In genomic region chr1:156700731-156701130, GRCh38 we compare ENCODE assay signal across 21 cellular contexts. TPM values are rescaled to one million over a fixed set of nuclear protein-coding genes. Genes with fewer than 3 reads are reported as not detected.
DNase-seq lines count a peak whose midpoint lies in the region; ATAC-seq and TF ChIP-seq lines count a peak whose summit lies in the region.
"Had no signal": no experiment of that assay in that cellular context is flagged by ENCODE, and none has a peak within 500 bp of the region (broad histone marks: within the 10 kb centered on the region; RNA-seq: fewer than 3 reads in every experiment).

No MANE protein-coding gene starts in this region.

- H3K4me1 ChIP-seq in cardiac muscle cell (ENCODE audit: low read depth) (peaks cover 9% of the 10 kb centered on the region), left ventricle myocardium inferior (peaks cover 15% of the 10 kb centered on the region), SJCRH30 (peaks cover 23% of the 10 kb centered on the region)

- H3K36me3 Mint-ChIP-seq in activated CD8-positive, alpha-beta T cell treated with anti-CD3 and anti-CD28 coated beads, Interleukin-2, amount 10 ng/mL, durations not matched to agents 7 days and 5 days (ENCODE audit: low read depth) = peaks cover 3% of the 10 kb centered on the region
- H3K36me3 Mint-ChIP-seq in nephron (ENCODE audit: low read depth) = peaks cover 52% of the 10 kb centered on the region
- H3K36me3 Mint-ChIP-seq: CD4-positive, CD25-positive, alpha-beta regulatory T cell had no signal

- DNase-seq in cardiac muscle cell (ENCODE audit: low read depth in 1 of 2, low spot score in 1 of 2) (no peak), left ventricle myocardium inferior (no peak), 8988T (no peak), H7 (no peak), SJCRH30 (no peak)
- peak; percentile 56 for DNase-seq in activated CD8-positive, alpha-beta T cell treated with anti-CD3 and anti-CD28 coated beads, Interleukin-2, amount 10 ng/mL, durations not matched to agents 7 days and 5 days
- DNase-seq: BE2C; Calu3; CD4-positive, CD25-positive, alpha-beta regulatory T cell; EL; HFFc6; MV-4-11; NCI-H1417 treated with DMSO at 0.1 percent for 48 hours; NCI-H187 treated with DMSO at 0.1 percent for 48 hours; NCI-H226; NCI-H524; NCI-H82 had no signal

- peak; percentile 80 for ATAC-seq in activated CD8-positive, alpha-beta T cell treated with anti-CD3 and anti-CD28 coated beads, Interleukin-2, amount 10 ng/mL, durations not matched to agents 7 days and 5 days
- ATAC-seq: GM12878, HepG2 had no signal

- H3K27ac Mint-ChIP-seq in activated CD8-positive, alpha-beta T cell treated with anti-CD3 and anti-CD28 coated beads, Interleukin-2, amount 10 ng/mL, durations not matched to agents 7 days and 5 days = no peak overlapping the region
- peak overlapping the region in 2 of 3 experiments; percentile 11 to 47 for H3K27ac Mint-ChIP-seq in nephron
- H3K27ac Mint-ChIP-seq: CD4-positive, CD25-positive, alpha-beta regulatory T cell; HFFc6 had no signal

- no peak overlapping the region for H3K4me3 Mint-ChIP-seq in activated CD8-positive, alpha-beta T cell treated with anti-CD3 and anti-CD28 coated beads, Interleukin-2, amount 10 ng/mL, durations not matched to agents 7 days and 5 days
- H3K4me3 Mint-ChIP-seq in nephron = peak overlapping the region; percentile 4 to 32 (median 17)
- H3K4me3 Mint-ChIP-seq: CD4-positive, CD25-positive, alpha-beta regulatory T cell; HFFc6 had no signal

- intact Hi-C loops in left ventricle myocardium inferior (cut with micrococcal nuclease) = no loop called here

- H3K27me3 ChIP-seq in cardiac muscle cell (no peaks in the 10 kb centered on the region), left ventricle myocardium inferior (ENCODE audit: low read depth) (peaks cover 93% of the 10 kb centered on the region), H7 (ENCODE audit: control insufficient read depth, insufficient read depth, low read length) (peaks cover 19% of the 10 kb centered on the region), SJCRH30 (peaks cover 18% of the 10 kb centered on the region)

- no peak overlapping the region for H3K4me3 ChIP-seq in cardiac muscle cell
- H3K4me3 ChIP-seq in left ventricle myocardium inferior = no peak overlapping the region
- no peak overlapping the region for H3K4me3 ChIP-seq in H7 (ENCODE audit: insufficient read depth, low read depth, low read length)
- no peak overlapping the region for H3K4me3 ChIP-seq in SJCRH30
- H3K4me3 ChIP-seq: GM12878 had no signal

- H3K4me1 Mint-ChIP-seq in activated CD8-positive, alpha-beta T cell treated with anti-CD3 and anti-CD28 coated beads, Interleukin-2, amount 10 ng/mL, durations not matched to agents 7 days and 5 days (ENCODE audit: low read depth) = peaks cover 22% of the 10 kb centered on the region
- peaks cover 50% of the 10 kb centered on the region for H3K4me1 Mint-ChIP-seq in nephron

- H3K9me3 Mint-ChIP-seq in activated CD8-positive, alpha-beta T cell treated with anti-CD3 and anti-CD28 coated beads, Interleukin-2, amount 10 ng/mL, durations not matched to agents 7 days and 5 days (ENCODE audit: insufficient read depth) = no peaks in the 10 kb centered on the region
- H3K9me3 Mint-ChIP-seq in nephron = no peaks in the 10 kb centered on the region
- H3K9me3 Mint-ChIP-seq: CD4-positive, CD25-positive, alpha-beta regulatory T cell; HFFc6 had no signal

- H3K36me3 ChIP-seq in cardiac muscle cell (peaks cover 18% of the 10 kb centered on the region), left ventricle myocardium inferior (no peaks in the 10 kb centered on the region), H7 (replicated peaks; ENCODE audit: control insufficient read depth, insufficient read depth, low read length) (peaks cover 9% of the 10 kb centered on the region), SJCRH30 (no peaks in the 10 kb centered on the region)
- H3K36me3 ChIP-seq: BE2C had no signal

- H3K27ac ChIP-seq in cardiac muscle cell = peak overlapping the region; percentile 59
- H3K27ac ChIP-seq in left ventricle myocardium inferior (replicated peaks) = no peak overlapping the region
- H3K27ac ChIP-seq in SJCRH30 = no peak overlapping the region
- H3K27ac ChIP-seq: KMS-11 had no signal

- no peaks in the 10 kb centered on the region for H3K9me3 ChIP-seq in cardiac muscle cell (ENCODE audit: low read depth)
- H3K9me3 ChIP-seq in left ventricle myocardium inferior (replicated peaks) = no peaks in the 10 kb centered on the region
- no peaks in the 10 kb centered on the region for H3K9me3 ChIP-seq in SJCRH30 (replicated peaks)
- H3K9me3 ChIP-seq: BE2C had no signal

- H3K27me3 Mint-ChIP-seq in activated CD8-positive, alpha-beta T cell treated with anti-CD3 and anti-CD28 coated beads, Interleukin-2, amount 10 ng/mL, durations not matched to agents 7 days and 5 days (ENCODE audit: low read depth) = peaks cover 26% of the 10 kb centered on the region
- no peaks in the 10 kb centered on the region for H3K27me3 Mint-ChIP-seq in nephron (ENCODE audit: low read depth)

- CTCF ChIA-PET in activated CD8-positive, alpha-beta T cell treated with anti-CD3 and anti-CD28 coated beads, Interleukin-2, amount 10 ng/mL, durations not matched to agents 7 days and 5 days (lab: Charles Lee) = interaction anchor here (0.9 to 17.4 kb wide), 5 partner anchors 11 to 189 kb away, joined by 3 to 311 read pairs (median 5); partner anchors contain the start of genes ISG20L2 and METTL25B

- TF ChIP-seq CTCF in cardiac muscle cell (IDR thresholded peaks at IDR 0.05; ENCODE audit: low read depth, low read length) = no peak
- no peak for TF ChIP-seq CTCF in left ventricle myocardium inferior (IDR thresholded peaks at IDR 0.05; ENCODE audit: borderline replicate concordance)
- TF ChIP-seq CTCF in nephron (IDR thresholded peaks at IDR 0.05; ENCODE audit: unreplicated experiment in 3 of 3) = no peak

- POLR2A ChIA-PET in activated CD8-positive, alpha-beta T cell treated with anti-CD3 and anti-CD28 coated beads, Interleukin-2, amount 10 ng/mL, durations not matched to agents 7 days and 5 days (lab: Charles Lee) = interaction anchor here (0.6 to 1.4 kb wide), 2 partner anchors 11 to 27 kb away, joined by 3 to 5 read pairs; no protein-coding TSS in a partner anchor

RNA-seq across cellular contexts. Expression of gene CRABP2, which starts 4.7 kb away (rescaled TPM):
- total RNA-seq in cardiac muscle cell = 556 and 900 TPM in 2 replicates
- polyA plus RNA-seq in cardiac muscle cell = 824 and 1,249 TPM in 2 replicates
- total RNA-seq in left ventricle myocardium inferior = 0.60 TPM
- 1 to 10 TPM; 1.3 to 1.9 TPM for total RNA-seq in activated CD8-positive, alpha-beta T cell treated with anti-CD3 and anti-CD28 coated beads, Interleukin-2, amount 10 ng/mL, durations not matched to agents 7 days and 5 days
- total RNA-seq in H7 (2014; rRNA removed; shearing (Covaris generic)) = 137 and 190 TPM in 2 replicates
- total RNA-seq in SJCRH30 (2014; rRNA removed; shearing (Covaris generic)) = 0.43 and 0.85 TPM in 2 replicates
- polyA plus RNA-seq: CD4-positive, CD25-positive, alpha-beta regulatory T cell had no signal

RNA-seq across cellular contexts. Expression of gene NES, which starts 23.5 kb away (rescaled TPM):
- total RNA-seq in cardiac muscle cell (302 and 391 TPM in 2 replicates), left ventricle myocardium inferior (164 TPM)
- polyA plus RNA-seq in cardiac muscle cell = 86.5 and 89.3 TPM in 2 replicates
- total RNA-seq in activated CD8-positive, alpha-beta T cell treated with anti-CD3 and anti-CD28 coated beads, Interleukin-2, amount 10 ng/mL, durations not matched to agents 7 days and 5 days = not detected
- total RNA-seq in H7 (2014; rRNA removed; shearing (Covaris generic)) = 220 and 231 TPM in 2 replicates
- total RNA-seq in SJCRH30 (2014; rRNA removed; shearing (Covaris generic)) = 356 and 359 TPM in 2 replicates
- polyA plus RNA-seq: CD4-positive, CD25-positive, alpha-beta regulatory T cell had no signal

RNA-seq across cellular contexts. Expression of gene METTL25B, which starts 27.5 kb away (rescaled TPM):
- total RNA-seq in cardiac muscle cell = 22.8 and 25.4 TPM in 2 replicates
- polyA plus RNA-seq in cardiac muscle cell = 19.5 and 20.9 TPM in 2 replicates
- total RNA-seq in left ventricle myocardium inferior = 18.1 TPM
- total RNA-seq in activated CD8-positive, alpha-beta T cell treated with anti-CD3 and anti-CD28 coated beads, Interleukin-2, amount 10 ng/mL, durations not matched to agents 7 days and 5 days = 10 to 100 TPM; 30.0 to 34.0 TPM
- 25.7 and 33.1 TPM in 2 replicates for total RNA-seq in H7 (2014; rRNA removed; shearing (Covaris generic))
- 8.6 and 9.9 TPM in 2 replicates for total RNA-seq in SJCRH30 (2014; rRNA removed; shearing (Covaris generic))

RNA-seq across cellular contexts. Expression of gene ISG20L2, which starts 27.8 kb away (rescaled TPM):
- total RNA-seq in cardiac muscle cell (22.6 and 27.3 TPM in 2 replicates), left ventricle myocardium inferior (11.5 TPM)
- polyA plus RNA-seq in cardiac muscle cell = 25.1 and 31.3 TPM in 2 replicates
- total RNA-seq in activated CD8-positive, alpha-beta T cell treated with anti-CD3 and anti-CD28 coated beads, Interleukin-2, amount 10 ng/mL, durations not matched to agents 7 days and 5 days = 10 to 100 TPM; 56.3 to 58.8 TPM
- total RNA-seq in H7 (2014; rRNA removed; shearing (Covaris generic)) = 55.2 and 56.4 TPM in 2 replicates
- total RNA-seq in SJCRH30 (2014; rRNA removed; shearing (Covaris generic)) = 29.1 and 33.7 TPM in 2 replicates

RNA-seq across cellular contexts. Expression of gene MRPL24, which starts 40.2 kb away (rescaled TPM):
- total RNA-seq in cardiac muscle cell = 34.9 and 54.1 TPM in 2 replicates
- polyA plus RNA-seq in cardiac muscle cell = 70.7 and 77.7 TPM in 2 replicates
- total RNA-seq in left ventricle myocardium inferior = 92.1 TPM
- total RNA-seq in activated CD8-positive, alpha-beta T cell treated with anti-CD3 and anti-CD28 coated beads, Interleukin-2, amount 10 ng/mL, durations not matched to agents 7 days and 5 days = 10 to 100 TPM; 59.8 to 62.6 TPM
- 92.1 and 105 TPM in 2 replicates for total RNA-seq in H7 (2014; rRNA removed; shearing (Covaris generic))
- 53.4 and 61.3 TPM in 2 replicates for total RNA-seq in SJCRH30 (2014; rRNA removed; shearing (Covaris generic))

Comparison
In these comparisons a context has a peak if more than half of its experiments do, and no peak if none do; other contexts are left out.
1. RNA of gene CRABP2, which starts 4.7 kb away (total RNA-seq): 556 to 900 TPM in cardiac muscle cell and 137 to 190 TPM in H7; 1.3 to 1.9 TPM in activated CD8-positive, alpha-beta T cell treated with anti-CD3 and anti-CD28 coated beads, Interleukin-2, amount 10 ng/mL, durations not matched to agents 7 days and 5 days, 0.43 to 0.85 TPM in SJCRH30 and 0.60 TPM in left ventricle myocardium inferior (single experiment); every median in the first group is over 10 times any median in the second.
2. RNA of gene NES, which starts 23.5 kb away (total RNA-seq): 302 to 391 TPM in cardiac muscle cell, 356 to 359 TPM in SJCRH30, 220 to 231 TPM in H7 and 164 TPM in left ventricle myocardium inferior (single experiment); not detected in activated CD8-positive, alpha-beta T cell treated with anti-CD3 and anti-CD28 coated beads, Interleukin-2, amount 10 ng/mL, durations not matched to agents 7 days and 5 days; every median in the first group is over 100 times any median in the second.